In genomic region chr6:13526718-13527668, GRCh38 we compare ENCODE assay signal across 8 cellular contexts. TPM values are rescaled to one million over a fixed set of nuclear protein-coding genes. Genes with fewer than 3 reads are reported as not detected.
DNase-seq lines count a peak whose midpoint lies in the region; ATAC-seq and TF ChIP-seq lines count a peak whose summit lies in the region.

No MANE protein-coding gene starts in this region.

- H3K4me3 Mint-ChIP-seq in activated CD8-positive, alpha-beta memory T cell treated with anti-CD3 and anti-CD28 coated beads, Interleukin-2, amount 10 ng/mL, durations not matched to agents 7 days and 5 days: no peak overlapping the region
- H3K4me3 Mint-ChIP-seq in progenitor cell of endocrine pancreas (ENCODE audit: low read depth): no peak overlapping the region

- H3K36me3 Mint-ChIP-seq in activated CD8-positive, alpha-beta memory T cell treated with anti-CD3 and anti-CD28 coated beads, Interleukin-2, amount 10 ng/mL, durations not matched to agents 7 days and 5 days: no peaks in the 10 kb centered on the region
- H3K36me3 Mint-ChIP-seq in progenitor cell of endocrine pancreas (ENCODE audit: insufficient read depth): no peaks in the 10 kb centered on the region

- H3K27ac Mint-ChIP-seq in activated CD8-positive, alpha-beta memory T cell treated with anti-CD3 and anti-CD28 coated beads, Interleukin-2, amount 10 ng/mL, durations not matched to agents 7 days and 5 days: no peak overlapping the region
- H3K27ac Mint-ChIP-seq in progenitor cell of endocrine pancreas: no peak overlapping the region

- peaks cover 2% of the 10 kb centered on the region for H3K4me1 Mint-ChIP-seq in activated CD8-positive, alpha-beta memory T cell treated with anti-CD3 and anti-CD28 coated beads, Interleukin-2, amount 10 ng/mL, durations not matched to agents 7 days and 5 days
- peaks cover 5% of the 10 kb centered on the region for H3K4me1 Mint-ChIP-seq in progenitor cell of endocrine pancreas (ENCODE audit: low read depth)

- CTCF ChIA-PET in activated CD8-positive, alpha-beta memory T cell treated with anti-CD3 and anti-CD28 coated beads, Interleukin-2, amount 10 ng/mL, durations not matched to agents 7 days and 5 days (lab: Charles Lee): interaction anchor here (1.5 kb wide), 1 partner anchor 9 kb away, joined by 3 read pairs; no protein-coding TSS in a partner anchor

- TF ChIP-seq CTCF in progenitor cell of endocrine pancreas (IDR thresholded peaks at IDR 0.05; ENCODE audit: unreplicated experiment): no peak

- no peaks in the 10 kb centered on the region for H3K27me3 Mint-ChIP-seq in activated CD8-positive, alpha-beta memory T cell treated with anti-CD3 and anti-CD28 coated beads, Interleukin-2, amount 10 ng/mL, durations not matched to agents 7 days and 5 days
- H3K27me3 Mint-ChIP-seq in progenitor cell of endocrine pancreas: peaks cover 3% of the 10 kb centered on the region

- peak; percentile 84 for ATAC-seq in HG02763 (IDR thresholded peaks at IDR 0.05; ENCODE audit: unreplicated experiment)
- peak; percentile 9 for ATAC-seq in activated CD8-positive, alpha-beta memory T cell treated with anti-CD3 and anti-CD28 coated beads, Interleukin-2, amount 10 ng/mL, durations not matched to agents 7 days and 5 days

- H3K9me3 Mint-ChIP-seq in activated CD8-positive, alpha-beta memory T cell treated with anti-CD3 and anti-CD28 coated beads, Interleukin-2, amount 10 ng/mL, durations not matched to agents 7 days and 5 days (ENCODE audit: low read depth): no peaks in the 10 kb centered on the region
- no peaks in the 10 kb centered on the region for H3K9me3 Mint-ChIP-seq in progenitor cell of endocrine pancreas (ENCODE audit: low read depth)

- peak; percentile 59 for DNase-seq in activated CD8-positive, alpha-beta memory T cell treated with anti-CD3 and anti-CD28 coated beads for 24 hours
- no peak for DNase-seq in activated CD8-positive, alpha-beta memory T cell treated with anti-CD3 and anti-CD28 coated beads, Interleukin-2, amount 50 U/mL, for 48 hours
- DNase-seq in NCI-H146 (lab: John Stamatoyannopoulos, UW) (peak; percentile 78), kidney tubule cell (ENCODE audit: low spot score) (peak; percentile 17), NCI-H526 (lab: John Stamatoyannopoulos, UW) (no peak), progenitor cell of endocrine pancreas (ENCODE audit: low spot score, unreplicated experiment) (no peak)
- DNase-seq in activated CD8-positive, alpha-beta memory T cell treated with anti-CD3 and anti-CD28 coated beads, Interleukin-2, amount 10 ng/mL, durations not matched to agents 7 days and 5 days: no peak

RNA-seq across cellular contexts. Expression of gene GFOD1, which starts 39.6 kb away (rescaled TPM):
- 10 to 100 TPM; 10.6 to 11.6 TPM for total RNA-seq in activated CD8-positive, alpha-beta memory T cell treated with anti-CD3 and anti-CD28 coated beads, Interleukin-2, amount 10 ng/mL, durations not matched to agents 7 days and 5 days
- 0.81 and 0.98 TPM in 2 replicates for total RNA-seq in progenitor cell of endocrine pancreas

RNA-seq across cellular contexts. Expression of gene SIRT5, which starts 47.4 kb away (rescaled TPM):
- 10 to 100 TPM in 1 of 2 experiments, 1 to 10 TPM in 1; 6.9 to 10.9 TPM for total RNA-seq in activated CD8-positive, alpha-beta memory T cell treated with anti-CD3 and anti-CD28 coated beads, Interleukin-2, amount 10 ng/mL, durations not matched to agents 7 days and 5 days
- total RNA-seq in progenitor cell of endocrine pancreas: 18.2 and 18.8 TPM in 2 replicates

Comparison
In these comparisons a context has a peak if more than half of its experiments do, and no peak if none do; other contexts are left out.
1. DNase-seq: peak in activated CD8-positive, alpha-beta memory T cell treated with anti-CD3 and anti-CD28 coated beads for 24 hours (single experiment), NCI-H146 (single experiment) and kidney tubule cell (single experiment); none in activated CD8-positive, alpha-beta memory T cell treated with anti-CD3 and anti-CD28 coated beads, Interleukin-2, amount 50 U/mL, for 48 hours (single experiment), activated CD8-positive, alpha-beta memory T cell treated with anti-CD3 and anti-CD28 coated beads, Interleukin-2, amount 10 ng/mL, durations not matched to agents 7 days and 5 days (single experiment), NCI-H526 (0 of 2) and progenitor cell of endocrine pancreas (single experiment).